In genomic region chr14:20934148-20934762, GRCh38 we compare ENCODE assay signal across 11 cellular contexts. TPM values are rescaled to one million over a fixed set of nuclear protein-coding genes. Genes with fewer than 3 reads are reported as not detected.
DNase-seq lines count a peak whose midpoint lies in the region; ATAC-seq and TF ChIP-seq lines count a peak whose summit lies in the region.
"Had no signal": no experiment of that assay in that cellular context is flagged by ENCODE, and none has a peak within 500 bp of the region (broad histone marks: within the 10 kb centered on the region; RNA-seq: fewer than 3 reads in every experiment).

No MANE protein-coding gene starts in this region.

- H3K9me3 Mint-ChIP-seq in effector memory CD8-positive, alpha-beta T cell = no peaks in the 10 kb centered on the region
- no peaks in the 10 kb centered on the region for H3K9me3 Mint-ChIP-seq in osteocyte (ENCODE audit: unreplicated experiment)
- H3K9me3 Mint-ChIP-seq: activated B cell treated with CpG ODN at 0.5 μM for 24 hours; CD4-positive, CD25-positive, alpha-beta regulatory T cell; natural killer cell treated with Interleukin-12 subunit alpha and Interleukin-12 subunit beta and Interleukin-15 and Interleukin-18, amount 100 ng/mL, for 72 hours had no signal

- ATAC-seq in effector memory CD8-positive, alpha-beta T cell (replicated peaks) = no peak
- no peak for ATAC-seq in GM19035 (IDR thresholded peaks at IDR 0.05; ENCODE audit: unreplicated experiment)

- DNase-seq in NCI-H82 (lab: John Stamatoyannopoulos, UW) = peak; percentile 50
- no peak for DNase-seq in NCI-H82 treated with DMSO at 0.1 percent for 48 hours (lab: John Stamatoyannopoulos, UW; ENCODE audit: unreplicated experiment)
- DNase-seq in RPMI7951 (ENCODE audit: low read depth) = peak; percentile 23
- DNase-seq in effector memory CD8-positive, alpha-beta T cell = peak in 2 of 3 experiments; percentile 4 to 6
- no peak for DNase-seq in osteocyte (ENCODE audit: extremely low spot score, unreplicated experiment)
- no peak for DNase-seq in NCI-H345 treated with DMSO at 0.1 percent for 48 hours (lab: John Stamatoyannopoulos, UW; ENCODE audit: unreplicated experiment)
- DNase-seq in NCI-H774 (lab: John Stamatoyannopoulos, UW) = no peak
- DNase-seq: activated B cell treated with CpG ODN at 0.5 μM for 24 hours had no signal

- H3K4me1 Mint-ChIP-seq in effector memory CD8-positive, alpha-beta T cell (ENCODE audit: low read depth in 2 of 2) = no peaks in the 10 kb centered on the region
- no peaks in the 10 kb centered on the region for H3K4me1 Mint-ChIP-seq in osteocyte (ENCODE audit: unreplicated experiment)

- TF ChIP-seq CTCF in osteocyte (IDR thresholded peaks at IDR 0.05) = peak; percentile 47

- H3K27ac Mint-ChIP-seq in effector memory CD8-positive, alpha-beta T cell = no peak overlapping the region
- H3K27ac Mint-ChIP-seq in osteocyte (ENCODE audit: unreplicated experiment) = no peak overlapping the region
- H3K27ac Mint-ChIP-seq: activated B cell treated with CpG ODN at 0.5 μM for 24 hours; CD4-positive, CD25-positive, alpha-beta regulatory T cell; natural killer cell treated with Interleukin-12 subunit alpha and Interleukin-12 subunit beta and Interleukin-15 and Interleukin-18, amount 100 ng/mL, for 72 hours had no signal

- H3K27me3 Mint-ChIP-seq in effector memory CD8-positive, alpha-beta T cell = peaks cover 39 to 46% of the 10 kb centered on the region in 2 donors
- H3K27me3 Mint-ChIP-seq in osteocyte (ENCODE audit: unreplicated experiment) = peaks cover 16% of the 10 kb centered on the region

- no peak overlapping the region for H3K4me3 Mint-ChIP-seq in effector memory CD8-positive, alpha-beta T cell
- H3K4me3 Mint-ChIP-seq in osteocyte (ENCODE audit: unreplicated experiment) = no peak overlapping the region
- H3K4me3 Mint-ChIP-seq: activated B cell treated with CpG ODN at 0.5 μM for 24 hours; CD4-positive, CD25-positive, alpha-beta regulatory T cell; natural killer cell treated with Interleukin-12 subunit alpha and Interleukin-12 subunit beta and Interleukin-15 and Interleukin-18, amount 100 ng/mL, for 72 hours had no signal

- no peaks in the 10 kb centered on the region for H3K36me3 Mint-ChIP-seq in effector memory CD8-positive, alpha-beta T cell (ENCODE audit: insufficient read depth)
- H3K36me3 Mint-ChIP-seq in osteocyte (ENCODE audit: unreplicated experiment) = no peaks in the 10 kb centered on the region
- H3K36me3 Mint-ChIP-seq: CD4-positive, CD25-positive, alpha-beta regulatory T cell; natural killer cell treated with Interleukin-12 subunit alpha and Interleukin-12 subunit beta and Interleukin-15 and Interleukin-18, amount 100 ng/mL, for 72 hours had no signal

RNA-seq across cellular contexts. Expression of gene RNASE2, which starts 21.0 kb away (rescaled TPM):
- not detected in 2 replicates for total RNA-seq in RPMI7951 (2014; rRNA removed; shearing (Covaris generic))
- total RNA-seq in osteocyte = not detected in 2 replicates
- total RNA-seq: activated B cell treated with CpG ODN at 0.5 μM for 24 hours; CD4-positive, CD25-positive, alpha-beta regulatory T cell; natural killer cell treated with Interleukin-12 subunit alpha and Interleukin-12 subunit beta and Interleukin-15 and Interleukin-18, amount 100 ng/mL, for 72 hours had no signal

RNA-seq across cellular contexts. Expression of gene RNASE3, which starts 43.1 kb away (rescaled TPM):
- total RNA-seq in RPMI7951 (2014; rRNA removed; shearing (Covaris generic)) = not detected in 2 replicates
- total RNA-seq in osteocyte = not detected in 2 replicates
- total RNA-seq: activated B cell treated with CpG ODN at 0.5 μM for 24 hours; CD4-positive, CD25-positive, alpha-beta regulatory T cell; natural killer cell treated with Interleukin-12 subunit alpha and Interleukin-12 subunit beta and Interleukin-15 and Interleukin-18, amount 100 ng/mL, for 72 hours had no signal

RNA-seq across cellular contexts. Expression of gene METTL17, which starts 55.5 kb away (rescaled TPM):
- 52.9 and 72.0 TPM in 2 replicates for total RNA-seq in RPMI7951 (2014; rRNA removed; shearing (Covaris generic))
- 58.6 and 63.9 TPM in 2 replicates for total RNA-seq in osteocyte

Comparison
In these comparisons a context has a peak if more than half of its experiments do, and no peak if none do; other contexts are left out.
1. DNase-seq: peak in NCI-H82 (single experiment), RPMI7951 (single experiment) and effector memory CD8-positive, alpha-beta T cell (2 of 3); none in NCI-H82 treated with DMSO at 0.1 percent for 48 hours (single experiment), osteocyte (single experiment), NCI-H345 treated with DMSO at 0.1 percent for 48 hours (single experiment) and NCI-H774 (single experiment).